8 cellular contexts compared by ENCODE assay signal in genomic region chr11:33258631-33259184, GRCh38. TPM values are rescaled to one million over a fixed set of nuclear protein-coding genes. Genes with fewer than 3 reads are reported as not detected.
DNase-seq lines count a peak whose midpoint lies in the region; ATAC-seq, FAIRE-seq and TF ChIP-seq lines count a peak whose summit lies in the region.

No MANE protein-coding gene starts in this region.

- ATAC-seq in GM18907 (IDR thresholded peaks at IDR 0.05; ENCODE audit: unreplicated experiment) (peak; percentile 18), WTC11 (no peak), pancreas (peak; percentile 18 to 48 (median 38))

- peak overlapping the region; percentile 93 for H3K27ac Mint-ChIP-seq in WTC11

- no peaks in the 10 kb centered on the region; the same call in 1 of the 2 replicates for H3K27me3 Mint-ChIP-seq in WTC11 (ENCODE audit: low read depth)

- H3K27ac ChIP-seq in HUES64 (ENCODE audit: low read depth, low read length), result peak overlapping the region; percentile 97
- H3K27ac ChIP-seq in pancreas, result peak overlapping the region; percentile 100

- POLR2A ChIA-PET in AG04449 (lab: Yijun Ruan, JAX) (interaction anchor here (0.7 kb wide), 1 partner anchor 60 kb away, joined by 3 read pairs; no protein-coding TSS in a partner anchor), WTC11 (lab: Charles Lee) (interaction anchor here (1.7 kb wide), 1 partner anchor 99 kb away, joined by 7 read pairs; no protein-coding TSS in a partner anchor)

- peak overlapping the region; percentile 94 for H3K4me3 ChIP-seq in AG04449 (ENCODE audit: low read depth, low read length)
- H3K4me3 ChIP-seq in HUES64 (ENCODE audit: low read length), result peak overlapping the region; percentile 87
- H3K4me3 ChIP-seq in foreskin fibroblast (ENCODE audit: low read depth in 1 of 2, low read length in 2 of 2), result peak overlapping the region; percentile 76 to 86
- H3K4me3 ChIP-seq in pancreas, result peak overlapping the region; percentile 70 to 94 (median 74)

- H3K9me3 Mint-ChIP-seq in WTC11, result peaks cover 6% of the 10 kb centered on the region

- H3K36me3 Mint-ChIP-seq in WTC11, result 0 out of 2 replicates have a peak, but pooled peaks cover 3% of the 10 kb centered on the region

- H3K4me1 Mint-ChIP-seq in WTC11, result peaks cover 45% of the 10 kb centered on the region

- no peaks in the 10 kb centered on the region for H3K36me3 ChIP-seq in HUES64 (ENCODE audit: insufficient read depth, low read length)
- H3K36me3 ChIP-seq in pancreas, result no peaks in the 10 kb centered on the region

- no peak for DNase-seq in AG04449 (ENCODE audit: low read depth, low spot score)
- no peak for DNase-seq in WTC11 (ENCODE audit: low spot score)
- no peak for DNase-seq in foreskin fibroblast
- DNase-seq in pancreas, result no peak
- DNase-seq in NCI-H128 (lab: John Stamatoyannopoulos, UW; ENCODE audit: unreplicated experiment), result no peak
- no peak for DNase-seq in germinal center (ENCODE audit: low spot score)

- H3K9me3 ChIP-seq in HUES64 (ENCODE audit: insufficient read depth, low read depth, low read length) (no peaks in the 10 kb centered on the region), pancreas (no peaks in the 10 kb centered on the region)

- peak overlapping the region; percentile 91 for H3K4me3 Mint-ChIP-seq in WTC11

- CTCF ChIA-PET in AG04449 (lab: Yijun Ruan, JAX), result interaction anchor here (1.0 to 2.2 kb wide), 3 partner anchors 11 to 97 kb away, joined by 3 to 8 read pairs (median 3); partner anchors contain the start of gene CSTF3
- CTCF ChIA-PET in WTC11 (lab: Charles Lee), result no interaction called here

- H3K27me3 ChIP-seq in HUES64 (ENCODE audit: insufficient read depth, low read length), result no peaks in the 10 kb centered on the region
- no peaks in the 10 kb centered on the region for H3K27me3 ChIP-seq in pancreas

- peak overlapping the region; percentile 97 for H3K9ac ChIP-seq in HUES64 (ENCODE audit: low read depth, low read length)

- no peak for FAIRE-seq in pancreas (lab: Jason Lieb, UNC)

- WGBS in HUES64, result 3% methylated on average over 14 of the region's 14 CpGs
- WGBS in pancreas, 2 donors, result 1% methylated on average over 14 of the region's 14 CpGs

- H3K4me1 ChIP-seq in HUES64 (ENCODE audit: insufficient read depth, low read length), result peaks cover 27% of the 10 kb centered on the region
- peaks cover 20 to 38% (median 33%) of the 10 kb centered on the region in 3 donors for H3K4me1 ChIP-seq in pancreas

- no peak for TF ChIP-seq CTCF in AG04449 (IDR thresholded peaks at IDR 0.05; ENCODE audit: insufficient read depth, low read length, missing control alignments)
- no peak for TF ChIP-seq CTCF in WTC11 (IDR thresholded peaks at IDR 0.05)
- no peak for TF ChIP-seq CTCF in foreskin fibroblast (IDR thresholded peaks at IDR 0.05; ENCODE audit: low read depth, low read length)
- TF ChIP-seq CTCF in pancreas (IDR thresholded peaks at IDR 0.05), result no peak

- intact Hi-C loops in pancreas (cut with DNase I), result no loop called here

TF ChIP-seq in WTC11, 78 proteins besides CTCF, POLR2A, EP300 and RAD21:
- no peak for TF ChIP-seq NFE2L1 (CRISPR knock-in tag; IDR thresholded peaks at IDR 0.05)
- no peak for TF ChIP-seq TEAD4 (CRISPR knock-in tag; IDR thresholded peaks at IDR 0.05)
- TF ChIP-seq, protein P1, sequence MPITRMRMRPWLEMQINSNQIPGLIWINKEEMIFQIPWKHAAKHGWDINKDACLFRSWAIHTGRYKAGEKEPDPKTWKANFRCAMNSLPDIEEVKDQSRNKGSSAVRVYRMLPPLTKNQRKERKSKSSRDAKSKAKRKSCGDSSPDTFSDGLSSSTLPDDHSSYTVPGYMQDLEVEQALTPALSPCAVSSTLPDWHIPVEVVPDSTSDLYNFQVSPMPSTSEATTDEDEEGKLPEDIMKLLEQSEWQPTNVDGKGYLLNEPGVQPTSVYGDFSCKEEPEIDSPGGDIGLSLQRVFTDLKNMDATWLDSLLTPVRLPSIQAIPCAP (CRISPR knock-in tag; IDR thresholded peaks at IDR 0.05), result no peak
- TF ChIP-seq NR3C1 (CRISPR knock-in tag; conservative IDR thresholded peaks at IDR 0.05; ENCODE audit: low read depth), result no peak
TF ChIP-seq in WTC11: peak in this region for 0.

RNA-seq across cellular contexts. Expression of gene HIPK3, which starts 1.5 kb away (rescaled TPM):
- polyA plus RNA-seq in HUES64 (2013, experiment 1 of 2), result 5.9 TPM
- polyA plus RNA-seq in HUES64 (2013, experiment 2 of 2), result 7.2 TPM
- total RNA-seq in WTC11 (2021), result 18.9 to 24.1 TPM (median 21.2 TPM) in 3 replicates
- total RNA-seq in pancreas, result 10 to 100 TPM; 37.6 to 75.2 (median 48.4) TPM
- 10 to 100 TPM in 1 of 2 donors, 1 to 10 TPM in 1; 8.8 to 17.6 TPM for polyA plus RNA-seq in pancreas
